ENCODE assay signal across 8 cellular contexts in the genomic region with DNA sequence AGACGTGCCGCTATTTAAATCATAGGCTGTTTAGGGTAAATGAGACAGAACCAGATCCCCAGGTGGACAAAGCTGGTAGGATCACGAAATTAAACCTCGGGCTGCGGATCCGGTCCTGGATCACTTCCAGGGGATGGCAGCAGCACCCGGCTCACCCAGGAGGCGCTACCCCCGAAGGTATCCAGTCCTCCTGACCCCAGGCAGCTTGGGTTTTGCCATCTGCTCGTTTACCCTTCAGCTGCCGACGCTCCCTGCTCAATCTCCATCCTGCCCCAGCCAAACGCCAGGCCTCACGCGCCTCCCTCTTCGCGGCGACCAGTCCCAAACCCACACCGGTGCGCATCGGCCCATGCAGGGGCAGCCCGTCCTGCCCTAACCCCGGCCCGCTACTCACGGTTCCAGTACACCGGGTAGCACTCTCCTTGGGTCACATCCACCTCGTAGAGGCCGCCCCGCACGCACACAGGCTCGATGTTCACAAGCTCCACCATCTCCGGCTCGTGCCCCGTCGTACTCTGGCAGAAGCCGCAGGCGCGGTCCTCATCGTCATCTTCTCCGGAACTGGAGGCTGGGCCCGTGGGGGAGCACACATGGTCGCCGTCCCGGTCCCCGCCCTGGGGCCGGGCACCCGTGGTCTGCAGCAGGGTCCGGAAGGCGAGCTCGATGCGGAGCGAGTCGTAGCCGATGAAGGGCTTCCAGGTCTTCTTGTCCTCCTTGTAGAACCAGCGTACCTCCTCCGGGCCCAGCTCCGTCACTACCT. TPM values are rescaled to one million over a fixed set of nuclear protein-coding genes. Genes with fewer than 3 reads are reported as not detected.
DNase-seq lines count a peak whose midpoint lies in the region; ATAC-seq and TF ChIP-seq lines count a peak whose summit lies in the region.

No MANE protein-coding gene starts in this region.

- no peak for TF ChIP-seq CTCF in GM12865 (IDR thresholded peaks at IDR 0.05; ENCODE audit: insufficient read depth, low read depth, low read length, missing control alignments)
- no peak for TF ChIP-seq CTCF in WTC11 (IDR thresholded peaks at IDR 0.05)
- peak; percentile 17 for TF ChIP-seq CTCF in cardiac fibroblast (IDR thresholded peaks at IDR 0.05; ENCODE audit: low read depth, low read length)

- H3K4me3 ChIP-seq in GM12865 (ENCODE audit: low read depth, low read length) (peak overlapping the region; percentile 82), cardiac fibroblast (replicated peaks in 1 of 2; ENCODE audit: low read depth in 2 of 2, low read length in 2 of 2) (peak overlapping the region; percentile 86 to 88)

- peak; percentile 78 for DNase-seq in GM12865 (ENCODE audit: low read depth)
- peak; percentile 67 to 97 (median 96) for DNase-seq in NCI-H1417 (lab: John Stamatoyannopoulos, UW)
- DNase-seq in WTC11 (ENCODE audit: low spot score), result peak; percentile 46
- peak; percentile 45 to 54 for DNase-seq in cardiac fibroblast (ENCODE audit: low read depth in 2 of 2)
- DNase-seq in islet precursor cell, result peak; percentile 68
- peak; percentile 48 to 56 for DNase-seq in stimulated activated CD4-positive, alpha-beta T cell treated with anti-CD3 and anti-CD28 coated beads, Interleukin-15, amount 100 ng/mL, for 48 hours (ENCODE audit: low read depth in 2 of 2)
- no peak for DNase-seq in middle frontal gyrus (ENCODE audit: extremely low spot score, low spot score)

- CTCF ChIA-PET in WTC11 (lab: Charles Lee), result interaction anchor here (1.0 to 3.8 kb wide), 7 partner anchors 9 to 154 kb away, joined by 3 to 20 read pairs (median 7); no protein-coding TSS in a partner anchor

- H3K4me3 Mint-ChIP-seq in WTC11, result peak overlapping the region; percentile 81

- peaks cover 31% of the 10 kb centered on the region for H3K4me1 Mint-ChIP-seq in WTC11

- ATAC-seq in HG02588 (IDR thresholded peaks at IDR 0.05; ENCODE audit: unreplicated experiment) (peak; percentile 24), WTC11 (peak; percentile 57)

- no peak overlapping the region for H3K27ac Mint-ChIP-seq in WTC11

- H3K9me3 Mint-ChIP-seq in WTC11, result peaks cover 5% of the 10 kb centered on the region

- POLR2A ChIA-PET in WTC11 (lab: Charles Lee), result interaction anchor here (0.6 to 2.7 kb wide), 9 partner anchors 10 to 805 kb away, joined by 3 to 11 read pairs (median 4); no protein-coding TSS in a partner anchor

- no peaks in the 10 kb centered on the region for H3K36me3 Mint-ChIP-seq in WTC11

- peaks cover 10% of the 10 kb centered on the region for H3K27me3 Mint-ChIP-seq in WTC11 (ENCODE audit: low read depth)

TF ChIP-seq in WTC11, 78 proteins besides CTCF, POLR2A, EP300 and RAD21 (continues in another document):
- no peak for TF ChIP-seq MLX (CRISPR knock-in tag; IDR thresholded peaks at IDR 0.05)
- TF ChIP-seq ZNF671 (CRISPR knock-in tag; IDR thresholded peaks at IDR 0.05), result no peak
- no peak for TF ChIP-seq PRRX2 (CRISPR knock-in tag; IDR thresholded peaks at IDR 0.05)
- TF ChIP-seq, protein P1, sequence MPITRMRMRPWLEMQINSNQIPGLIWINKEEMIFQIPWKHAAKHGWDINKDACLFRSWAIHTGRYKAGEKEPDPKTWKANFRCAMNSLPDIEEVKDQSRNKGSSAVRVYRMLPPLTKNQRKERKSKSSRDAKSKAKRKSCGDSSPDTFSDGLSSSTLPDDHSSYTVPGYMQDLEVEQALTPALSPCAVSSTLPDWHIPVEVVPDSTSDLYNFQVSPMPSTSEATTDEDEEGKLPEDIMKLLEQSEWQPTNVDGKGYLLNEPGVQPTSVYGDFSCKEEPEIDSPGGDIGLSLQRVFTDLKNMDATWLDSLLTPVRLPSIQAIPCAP (CRISPR knock-in tag; IDR thresholded peaks at IDR 0.05), result no peak
- TF ChIP-seq, protein P2, sequence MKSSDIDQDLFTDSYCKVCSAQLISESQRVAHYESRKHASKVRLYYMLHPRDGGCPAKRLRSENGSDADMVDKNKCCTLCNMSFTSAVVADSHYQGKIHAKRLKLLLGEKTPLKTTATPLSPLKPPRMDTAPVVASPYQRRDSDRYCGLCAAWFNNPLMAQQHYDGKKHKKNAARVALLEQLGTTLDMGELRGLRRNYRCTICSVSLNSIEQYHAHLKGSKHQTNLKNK (CRISPR knock-in tag; IDR thresholded peaks at IDR 0.05), result no peak
- no peak for TF ChIP-seq ZNF396 (CRISPR knock-in tag; IDR thresholded peaks at IDR 0.05; ENCODE audit: borderline replicate concordance)
- 0 out of 2 replicates have a peak, but pooled peaks have one; percentile 65 for TF ChIP-seq FOXP4 (CRISPR knock-in tag; IDR thresholded peaks at IDR 0.05)
- peak; percentile 70; the same call in 1 of the 2 replicates for TF ChIP-seq SMAD3 (CRISPR knock-in tag; IDR thresholded peaks at IDR 0.05; ENCODE audit: borderline replicate concordance)
- TF ChIP-seq CREM (CRISPR knock-in tag; IDR thresholded peaks at IDR 0.05), result no peak
- 0 out of 2 replicates have a peak, but pooled peaks have one; percentile 8 for TF ChIP-seq ZNF317 (CRISPR knock-in tag; IDR thresholded peaks at IDR 0.05; ENCODE audit: borderline replicate concordance, low read depth)
- no peak for TF ChIP-seq HMGA2 (CRISPR knock-in tag; IDR thresholded peaks at IDR 0.05)
- TF ChIP-seq E2F4 (CRISPR knock-in tag; IDR thresholded peaks at IDR 0.05; ENCODE audit: borderline replicate concordance, low read depth), result no peak
- TF ChIP-seq ZNF416 (CRISPR knock-in tag; IDR thresholded peaks at IDR 0.05), result no peak
- no peak for TF ChIP-seq NFYB (CRISPR knock-in tag; conservative IDR thresholded peaks at IDR 0.05; ENCODE audit: low read depth)
- TF ChIP-seq, protein P3, sequence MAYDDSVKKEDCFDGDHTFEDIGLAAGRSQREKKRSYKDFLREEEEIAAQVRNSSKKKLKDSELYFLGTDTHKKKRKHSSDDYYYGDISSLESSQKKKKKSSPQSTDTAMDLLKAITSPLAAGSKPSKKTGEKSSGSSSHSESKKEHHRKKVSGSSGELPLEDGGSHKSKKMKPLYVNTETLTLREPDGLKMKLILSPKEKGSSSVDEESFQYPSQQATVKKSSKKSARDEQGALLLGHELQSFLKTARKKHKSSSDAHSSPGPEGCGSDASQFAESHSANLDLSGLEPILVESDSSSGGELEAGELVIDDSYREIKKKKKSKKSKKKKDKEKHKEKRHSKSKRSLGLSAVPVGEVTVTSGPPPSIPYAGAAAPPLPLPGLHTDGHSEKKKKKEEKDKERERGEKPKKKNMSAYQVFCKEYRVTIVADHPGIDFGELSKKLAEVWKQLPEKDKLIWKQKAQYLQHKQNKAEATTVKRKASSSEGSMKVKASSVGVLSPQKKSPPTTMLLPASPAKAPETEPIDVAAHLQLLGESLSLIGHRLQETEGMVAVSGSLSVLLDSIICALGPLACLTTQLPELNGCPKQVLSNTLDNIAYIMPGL (CRISPR knock-in tag; IDR thresholded peaks at IDR 0.05), result peak; percentile 91
- no peak for TF ChIP-seq ZBTB21 (CRISPR knock-in tag; IDR thresholded peaks at IDR 0.05; ENCODE audit: borderline replicate concordance)
- no peak for TF ChIP-seq GABPB1 (CRISPR knock-in tag; IDR thresholded peaks at IDR 0.05)
- TF ChIP-seq ZSCAN18 (CRISPR knock-in tag; IDR thresholded peaks at IDR 0.05), result no peak
- TF ChIP-seq, protein P4, sequence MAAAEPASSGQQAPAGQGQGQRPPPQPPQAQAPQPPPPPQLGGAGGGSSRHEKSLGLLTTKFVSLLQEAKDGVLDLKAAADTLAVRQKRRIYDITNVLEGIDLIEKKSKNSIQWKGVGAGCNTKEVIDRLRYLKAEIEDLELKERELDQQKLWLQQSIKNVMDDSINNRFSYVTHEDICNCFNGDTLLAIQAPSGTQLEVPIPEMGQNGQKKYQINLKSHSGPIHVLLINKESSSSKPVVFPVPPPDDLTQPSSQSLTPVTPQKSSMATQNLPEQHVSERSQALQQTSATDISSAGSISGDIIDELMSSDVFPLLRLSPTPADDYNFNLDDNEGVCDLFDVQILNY (CRISPR knock-in tag; IDR thresholded peaks at IDR 0.05), result no peak

RNA-seq across cellular contexts. Expression of gene DDHD1, which starts 1.1 kb away (rescaled TPM):
- 16.1 to 20.0 TPM (median 17.2 TPM) in 3 replicates for total RNA-seq in WTC11 (2021)
